ENCODE assay signal across 9 cellular contexts in genomic region chr5:125575561-125576504, GRCh38.
DNase-seq lines count a peak whose midpoint lies in the region; ATAC-seq and TF ChIP-seq lines count a peak whose summit lies in the region.
"Had no signal": no experiment of that assay in that cellular context is flagged by ENCODE, and none has a peak within 500 bp of the region (broad histone marks: within the 10 kb centered on the region; RNA-seq: fewer than 3 reads in every experiment).

No MANE protein-coding gene starts in this region.

- no peaks in the 10 kb centered on the region for H3F3A ChIP-seq in Loucy (ENCODE audit: low read depth)

- peak overlapping the region; percentile 81 for H3K27ac ChIP-seq in Panc1 (ENCODE audit: low read length)

- no peak overlapping the region for H3K4me3 ChIP-seq in Loucy (ENCODE audit: low read length, poor library complexity, severe bottlenecking)
- H3K4me3 ChIP-seq in Panc1 (ENCODE audit: low read depth in 2 of 2, low read length in 2 of 2): peak overlapping the region in 1 of 2 experiments; percentile 13; a peak in 1 of 4 replicates
- H3K4me3 ChIP-seq in skeletal muscle satellite cell (ENCODE audit: low read length): no peak overlapping the region
- H3K4me3 ChIP-seq: GM12878 had no signal

- no peaks in the 10 kb centered on the region for H3K9me3 ChIP-seq in Loucy (ENCODE audit: insufficient read depth, low read depth, low read length)
- no peaks in the 10 kb centered on the region for H3K9me3 ChIP-seq in Panc1 (ENCODE audit: control insufficient read depth, insufficient read depth, low read depth, low read length)
- H3K9me3 ChIP-seq in skeletal muscle satellite cell (replicated peaks; ENCODE audit: low read length): no peaks in the 10 kb centered on the region

- no peaks in the 10 kb centered on the region for H3K79me2 ChIP-seq in Loucy (ENCODE audit: insufficient read depth, low read length)

- no peaks in the 10 kb centered on the region for H3K9me2 ChIP-seq in Loucy (replicated peaks; ENCODE audit: low read depth, low read length)

- H2AFZ ChIP-seq in Loucy (ENCODE audit: low read length): no peak overlapping the region

- TF ChIP-seq CTCF in Loucy (conservative IDR thresholded peaks at IDR 0.05; ENCODE audit: low read length) (no peak), Panc1 (IDR thresholded peaks at IDR 0.05) (no peak)

- H3K36me3 ChIP-seq in Loucy (ENCODE audit: insufficient read depth, low read length) (no peaks in the 10 kb centered on the region), Panc1 (ENCODE audit: control insufficient read depth, insufficient read depth, low read length) (no peaks in the 10 kb centered on the region), skeletal muscle satellite cell (ENCODE audit: insufficient read depth, low read length) (no peaks in the 10 kb centered on the region)

- H3K4me1 ChIP-seq in Loucy (ENCODE audit: insufficient read depth, low read length, poor library complexity, severe bottlenecking) (no peaks in the 10 kb centered on the region), Panc1 (ENCODE audit: control insufficient read depth, insufficient read depth, low read length) (peaks cover 38% of the 10 kb centered on the region), skeletal muscle satellite cell (ENCODE audit: control insufficient read depth, insufficient read depth, low read length) (peaks cover 5% of the 10 kb centered on the region)

- no peaks in the 10 kb centered on the region for H4K20me1 ChIP-seq in Loucy (ENCODE audit: insufficient read depth, low read length, poor library complexity, severe bottlenecking)

- BruUV-seq in Panc1 (replicated peaks; lab: Mats Ljungman, UMichigan): no TSS peak

- peak; percentile 88 for ATAC-seq in Panc1
- ATAC-seq in HG03457 (IDR thresholded peaks at IDR 0.05; ENCODE audit: unreplicated experiment): no peak
- no peak for ATAC-seq in GM19395 (IDR thresholded peaks at IDR 0.05; ENCODE audit: unreplicated experiment)
- no peak for ATAC-seq in HG03196 (IDR thresholded peaks at IDR 0.05; ENCODE audit: unreplicated experiment)
- ATAC-seq: GM12878 had no signal

- CTCF ChIA-PET in Panc1 (lab: Charles Lee): interaction anchor here (0.6 kb wide), 1 partner anchor 24 kb away, joined by 4 read pairs; no protein-coding TSS in a partner anchor

- DNase-seq in Panc1 (ENCODE audit: low read depth, low spot score) (no peak), head of caudate nucleus (peak; percentile 23 to 84 (median 64)), AML-193 (lab: John Stamatoyannopoulos, UW) (no peak)

- no peak overlapping the region for H3K9ac ChIP-seq in Loucy (ENCODE audit: low read depth, low read length, poor library complexity, severe bottlenecking)
- H3K9ac ChIP-seq in skeletal muscle satellite cell (ENCODE audit: low read depth, low read length): no peak overlapping the region

- H3K27me3 ChIP-seq in Loucy (ENCODE audit: insufficient read depth, low read length, poor library complexity, severe bottlenecking) (no peaks in the 10 kb centered on the region), Panc1 (ENCODE audit: control insufficient read depth, insufficient read depth, low read length) (no peaks in the 10 kb centered on the region), skeletal muscle satellite cell (ENCODE audit: control insufficient read depth, insufficient read depth, low read length) (no peaks in the 10 kb centered on the region)

- intact Hi-C loops in Panc1 (cut with micrococcal nuclease; ENCODE audit: unreplicated experiment): loop anchor here (10.0 kb wide), 1 partner anchor 161 kb away; no protein-coding TSS in a partner anchor
- intact Hi-C loops in head of caudate nucleus (cut with DNase I): loop anchor here (10.0 kb wide), 1 partner anchor 71 kb away; no protein-coding TSS in a partner anchor

- in situ Hi-C loops in Panc1 (cut with HindIII; ENCODE audit: low pct_unique_long_range_greater_than_20kb, low sequenced_read_pairs): no loop called here

- POLR2A ChIA-PET in Panc1 (lab: Charles Lee): interaction anchor here (0.6 kb wide), 2 partner anchors 90 to 240 kb away, joined by 3 read pairs; no protein-coding TSS in a partner anchor

- peak overlapping the region; percentile 20 for H3K4me2 ChIP-seq in Loucy (ENCODE audit: low read depth, low read length, poor library complexity, severe bottlenecking)
- peak overlapping the region; percentile 42 for H3K4me2 ChIP-seq in skeletal muscle satellite cell (ENCODE audit: low read length)

Comparison
In these comparisons a context has a peak if more than half of its experiments do, and no peak if none do; other contexts are left out.
1. DNase-seq: peak in head of caudate nucleus (42 of 42); none in Panc1 (single experiment) and AML-193 (0 of 2).